In the genomic region with DNA sequence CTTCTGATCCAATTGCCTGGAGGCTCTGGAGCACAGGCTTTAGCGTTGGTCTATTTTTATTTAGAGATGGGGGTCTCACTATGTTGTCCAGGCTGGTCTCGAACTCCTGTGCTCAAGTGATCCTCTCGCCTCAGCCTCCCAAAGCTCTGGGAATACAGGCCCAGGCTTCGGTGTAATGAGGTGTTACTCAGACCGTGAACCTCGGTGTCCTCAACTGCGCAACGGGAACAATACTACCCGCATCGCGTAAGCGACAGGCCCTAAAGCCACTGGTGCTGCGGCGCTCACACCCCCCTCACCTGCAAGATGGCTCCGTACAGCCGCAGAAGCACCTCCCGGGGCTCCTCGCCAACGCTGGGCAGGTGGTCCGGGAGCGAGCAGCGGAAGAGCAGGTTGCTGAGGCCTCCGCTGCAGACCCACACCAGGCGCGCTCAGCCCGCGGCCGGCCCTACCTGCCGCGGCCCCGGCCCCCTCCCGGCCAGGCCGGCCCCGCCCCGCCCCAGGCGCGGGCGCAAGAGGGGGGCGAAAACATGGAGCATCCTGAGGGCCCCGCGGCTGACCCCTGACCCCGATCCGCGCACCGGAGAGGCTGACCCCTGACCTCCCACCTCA, we compare ENCODE assay signal across 2 cellular contexts.
TF ChIP-seq lines count a peak whose summit lies in the region.

No MANE protein-coding gene starts in this region.

TF ChIP-seq in A549, 52 proteins besides CTCF, POLR2A, EP300 and RAD21 (continued from another document):
- TF ChIP-seq CHD4 (IDR thresholded peaks at IDR 0.05; ENCODE audit: borderline replicate concordance) (no peak), HOXB5 (CRISPR knock-in tag; IDR thresholded peaks at IDR 0.05) (no peak), BHLHE40 (IDR thresholded peaks at IDR 0.05; ENCODE audit: low read depth, low read length) (no peak), TFCP2L1 (CRISPR knock-in tag; IDR thresholded peaks at IDR 0.05) (no peak), SREBF2 (IDR thresholded peaks at IDR 0.05) (no peak), CBX2 (IDR thresholded peaks at IDR 0.05; ENCODE audit: borderline replicate concordance, low read depth) (no peak), JUN (IDR thresholded peaks at IDR 0.05) (no peak)
- TF ChIP-seq, protein P1, sequence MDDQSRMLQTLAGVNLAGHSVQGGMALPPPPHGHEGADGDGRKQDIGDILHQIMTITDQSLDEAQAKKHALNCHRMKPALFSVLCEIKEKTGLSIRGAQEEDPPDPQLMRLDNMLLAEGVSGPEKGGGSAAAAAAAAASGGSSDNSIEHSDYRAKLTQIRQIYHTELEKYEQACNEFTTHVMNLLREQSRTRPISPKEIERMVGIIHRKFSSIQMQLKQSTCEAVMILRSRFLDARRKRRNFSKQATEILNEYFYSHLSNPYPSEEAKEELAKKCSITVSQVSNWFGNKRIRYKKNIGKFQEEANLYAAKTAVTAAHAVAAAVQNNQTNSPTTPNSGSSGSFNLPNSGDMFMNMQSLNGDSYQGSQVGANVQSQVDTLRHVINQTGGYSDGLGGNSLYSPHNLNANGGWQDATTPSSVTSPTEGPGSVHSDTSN (IDR thresholded peaks at IDR 0.05): no peak

TF ChIP-seq in GM23338, 12 proteins besides CTCF, POLR2A, EP300 and RAD21 (continued from another document):
- TF ChIP-seq, protein P2, sequence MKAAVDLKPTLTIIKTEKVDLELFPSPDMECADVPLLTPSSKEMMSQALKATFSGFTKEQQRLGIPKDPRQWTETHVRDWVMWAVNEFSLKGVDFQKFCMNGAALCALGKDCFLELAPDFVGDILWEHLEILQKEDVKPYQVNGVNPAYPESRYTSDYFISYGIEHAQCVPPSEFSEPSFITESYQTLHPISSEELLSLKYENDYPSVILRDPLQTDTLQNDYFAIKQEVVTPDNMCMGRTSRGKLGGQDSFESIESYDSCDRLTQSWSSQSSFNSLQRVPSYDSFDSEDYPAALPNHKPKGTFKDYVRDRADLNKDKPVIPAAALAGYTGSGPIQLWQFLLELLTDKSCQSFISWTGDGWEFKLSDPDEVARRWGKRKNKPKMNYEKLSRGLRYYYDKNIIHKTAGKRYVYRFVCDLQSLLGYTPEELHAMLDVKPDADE (IDR thresholded peaks at IDR 0.05): no peak
- no peak for TF ChIP-seq ZNF331 (CRISPR knock-in tag; IDR thresholded peaks at IDR 0.05; ENCODE audit: low read depth)
- TF ChIP-seq JUNB (IDR thresholded peaks at IDR 0.05; ENCODE audit: unreplicated experiment): no peak
- TF ChIP-seq, protein P3, sequence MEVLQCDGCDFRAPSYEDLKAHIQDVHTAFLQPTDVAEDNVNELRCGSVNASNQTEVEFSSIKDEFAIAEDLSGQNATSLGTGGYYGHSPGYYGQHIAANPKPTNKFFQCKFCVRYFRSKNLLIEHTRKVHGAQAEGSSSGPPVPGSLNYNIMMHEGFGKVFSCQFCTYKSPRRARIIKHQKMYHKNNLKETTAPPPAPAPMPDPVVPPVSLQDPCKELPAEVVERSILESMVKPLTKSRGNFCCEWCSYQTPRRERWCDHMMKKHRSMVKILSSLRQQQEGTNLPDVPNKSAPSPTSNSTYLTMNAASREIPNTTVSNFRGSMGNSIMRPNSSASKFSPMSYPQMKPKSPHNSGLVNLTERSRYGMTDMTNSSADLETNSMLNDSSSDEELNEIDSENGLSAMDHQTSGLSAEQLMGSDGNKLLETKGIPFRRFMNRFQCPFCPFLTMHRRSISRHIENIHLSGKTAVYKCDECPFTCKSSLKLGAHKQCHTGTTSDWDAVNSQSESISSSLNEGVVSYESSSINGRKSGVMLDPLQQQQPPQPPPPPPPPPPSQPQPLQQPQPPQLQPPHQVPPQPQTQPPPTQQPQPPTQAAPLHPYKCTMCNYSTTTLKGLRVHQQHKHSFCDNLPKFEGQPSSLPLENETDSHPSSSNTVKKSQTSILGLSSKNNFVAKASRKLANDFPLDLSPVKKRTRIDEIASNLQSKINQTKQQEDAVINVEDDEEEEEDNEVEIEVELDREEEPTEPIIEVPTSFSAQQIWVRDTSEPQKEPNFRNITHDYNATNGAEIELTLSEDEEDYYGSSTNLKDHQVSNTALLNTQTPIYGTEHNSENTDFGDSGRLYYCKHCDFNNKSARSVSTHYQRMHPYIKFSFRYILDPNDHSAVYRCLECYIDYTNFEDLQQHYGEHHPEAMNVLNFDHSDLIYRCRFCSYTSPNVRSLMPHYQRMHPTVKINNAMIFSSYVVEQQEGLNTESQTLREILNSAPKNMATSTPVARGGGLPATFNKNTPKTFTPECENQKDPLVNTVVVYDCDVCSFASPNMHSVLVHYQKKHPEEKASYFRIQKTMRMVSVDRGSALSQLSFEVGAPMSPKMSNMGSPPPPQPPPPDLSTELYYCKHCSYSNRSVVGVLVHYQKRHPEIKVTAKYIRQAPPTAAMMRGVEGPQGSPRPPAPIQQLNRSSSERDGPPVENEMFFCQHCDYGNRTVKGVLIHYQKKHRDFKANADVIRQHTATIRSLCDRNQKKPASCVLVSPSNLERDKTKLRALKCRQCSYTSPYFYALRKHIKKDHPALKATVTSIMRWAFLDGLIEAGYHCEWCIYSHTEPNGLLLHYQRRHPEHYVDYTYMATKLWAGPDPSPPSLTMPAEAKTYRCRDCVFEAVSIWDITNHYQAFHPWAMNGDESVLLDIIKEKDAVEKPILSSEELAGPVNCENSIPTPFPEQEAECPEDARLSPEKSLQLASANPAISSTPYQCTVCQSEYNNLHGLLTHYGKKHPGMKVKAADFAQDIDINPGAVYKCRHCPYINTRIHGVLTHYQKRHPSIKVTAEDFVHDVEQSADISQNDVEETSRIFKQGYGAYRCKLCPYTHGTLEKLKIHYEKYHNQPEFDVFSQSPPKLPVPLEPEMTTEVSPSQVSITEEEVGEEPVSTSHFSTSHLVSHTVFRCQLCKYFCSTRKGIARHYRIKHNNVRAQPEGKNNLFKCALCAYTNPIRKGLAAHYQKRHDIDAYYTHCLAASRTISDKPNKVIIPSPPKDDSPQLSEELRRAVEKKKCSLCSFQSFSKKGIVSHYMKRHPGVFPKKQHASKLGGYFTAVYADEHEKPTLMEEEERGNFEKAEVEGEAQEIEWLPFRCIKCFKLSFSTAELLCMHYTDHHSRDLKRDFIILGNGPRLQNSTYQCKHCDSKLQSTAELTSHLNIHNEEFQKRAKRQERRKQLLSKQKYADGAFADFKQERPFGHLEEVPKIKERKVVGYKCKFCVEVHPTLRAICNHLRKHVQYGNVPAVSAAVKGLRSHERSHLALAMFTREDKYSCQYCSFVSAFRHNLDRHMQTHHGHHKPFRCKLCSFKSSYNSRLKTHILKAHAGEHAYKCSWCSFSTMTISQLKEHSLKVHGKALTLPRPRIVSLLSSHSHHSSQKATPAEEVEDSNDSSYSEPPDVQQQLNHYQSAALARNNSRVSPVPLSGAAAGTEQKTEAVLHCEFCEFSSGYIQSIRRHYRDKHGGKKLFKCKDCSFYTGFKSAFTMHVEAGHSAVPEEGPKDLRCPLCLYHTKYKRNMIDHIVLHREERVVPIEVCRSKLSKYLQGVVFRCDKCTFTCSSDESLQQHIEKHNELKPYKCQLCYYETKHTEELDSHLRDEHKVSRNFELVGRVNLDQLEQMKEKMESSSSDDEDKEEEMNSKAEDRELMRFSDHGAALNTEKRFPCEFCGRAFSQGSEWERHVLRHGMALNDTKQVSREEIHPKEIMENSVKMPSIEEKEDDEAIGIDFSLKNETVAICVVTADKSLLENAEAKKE (CRISPR knock-in tag; IDR thresholded peaks at IDR 0.05): no peak
- no peak for TF ChIP-seq NANOG (IDR thresholded peaks at IDR 0.05; ENCODE audit: borderline replicate concordance)
- TF ChIP-seq EZH2 (IDR thresholded peaks at IDR 0.05; ENCODE audit: low read depth, unreplicated experiment): no peak
- no peak for TF ChIP-seq ZNF114 (CRISPR knock-in tag; IDR thresholded peaks at IDR 0.05)
- no peak for TF ChIP-seq STAT1 (IDR thresholded peaks at IDR 0.05; ENCODE audit: unreplicated experiment)
- TF ChIP-seq, protein P4, sequence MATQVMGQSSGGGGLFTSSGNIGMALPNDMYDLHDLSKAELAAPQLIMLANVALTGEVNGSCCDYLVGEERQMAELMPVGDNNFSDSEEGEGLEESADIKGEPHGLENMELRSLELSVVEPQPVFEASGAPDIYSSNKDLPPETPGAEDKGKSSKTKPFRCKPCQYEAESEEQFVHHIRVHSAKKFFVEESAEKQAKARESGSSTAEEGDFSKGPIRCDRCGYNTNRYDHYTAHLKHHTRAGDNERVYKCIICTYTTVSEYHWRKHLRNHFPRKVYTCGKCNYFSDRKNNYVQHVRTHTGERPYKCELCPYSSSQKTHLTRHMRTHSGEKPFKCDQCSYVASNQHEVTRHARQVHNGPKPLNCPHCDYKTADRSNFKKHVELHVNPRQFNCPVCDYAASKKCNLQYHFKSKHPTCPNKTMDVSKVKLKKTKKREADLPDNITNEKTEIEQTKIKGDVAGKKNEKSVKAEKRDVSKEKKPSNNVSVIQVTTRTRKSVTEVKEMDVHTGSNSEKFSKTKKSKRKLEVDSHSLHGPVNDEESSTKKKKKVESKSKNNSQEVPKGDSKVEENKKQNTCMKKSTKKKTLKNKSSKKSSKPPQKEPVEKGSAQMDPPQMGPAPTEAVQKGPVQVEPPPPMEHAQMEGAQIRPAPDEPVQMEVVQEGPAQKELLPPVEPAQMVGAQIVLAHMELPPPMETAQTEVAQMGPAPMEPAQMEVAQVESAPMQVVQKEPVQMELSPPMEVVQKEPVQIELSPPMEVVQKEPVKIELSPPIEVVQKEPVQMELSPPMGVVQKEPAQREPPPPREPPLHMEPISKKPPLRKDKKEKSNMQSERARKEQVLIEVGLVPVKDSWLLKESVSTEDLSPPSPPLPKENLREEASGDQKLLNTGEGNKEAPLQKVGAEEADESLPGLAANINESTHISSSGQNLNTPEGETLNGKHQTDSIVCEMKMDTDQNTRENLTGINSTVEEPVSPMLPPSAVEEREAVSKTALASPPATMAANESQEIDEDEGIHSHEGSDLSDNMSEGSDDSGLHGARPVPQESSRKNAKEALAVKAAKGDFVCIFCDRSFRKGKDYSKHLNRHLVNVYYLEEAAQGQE (IDR thresholded peaks at IDR 0.05; ENCODE audit: unreplicated experiment): no peak
- no peak for TF ChIP-seq CREB1 (CRISPR knock-in tag; IDR thresholded peaks at IDR 0.05; ENCODE audit: low read depth)
